Comparison of ENCODE assay signal across 1 cellular context in genomic region chr4:140373328-140374129, GRCh38.
TF ChIP-seq lines count a peak whose summit lies in the region.

SCOC (plus strand) TSS chr4:140373646; CDS start chr4:140379171, 5,525 bp downstream.

TF ChIP-seq in HepG2, 621 proteins besides CTCF, POLR2A, EP300 and RAD21 (continued from another document and continues in another):
- TF ChIP-seq GABPA (IDR thresholded peaks at IDR 0.05; ENCODE audit: low read depth, low read length): 0 out of 2 replicates have a peak, but pooled peaks have one; percentile 7
- TF ChIP-seq GABPA (CRISPR knock-in tag; IDR thresholded peaks at IDR 0.05; ENCODE audit: low read depth): peak; percentile 35; the same call in 1 of the 2 replicates
- TF ChIP-seq XRCC5 (optimal IDR thresholded peaks at IDR 0.05; ENCODE audit: low read length): peak; percentile 72
- TF ChIP-seq SRSF4 (IDR thresholded peaks at IDR 0.05; ENCODE audit: low read depth, low read length, poor library complexity, severe bottlenecking): no peak
- TF ChIP-seq ELF1 (CRISPR knock-in tag; IDR thresholded peaks at IDR 0.05): 0 out of 2 replicates have a peak, but pooled peaks have one; percentile 24
- TF ChIP-seq ZMYM4 (CRISPR knock-in tag; IDR thresholded peaks at IDR 0.05): peak; percentile 94
- TF ChIP-seq SRY (CRISPR knock-in tag; IDR thresholded peaks at IDR 0.05): peak; percentile 81; the same call in 1 of the 2 replicates
- peak; percentile 12; the same call in 1 of the 2 replicates for TF ChIP-seq PITX1 (CRISPR knock-in tag; IDR thresholded peaks at IDR 0.05)
- TF ChIP-seq GLMP (CRISPR knock-in tag; IDR thresholded peaks at IDR 0.05; ENCODE audit: borderline replicate concordance): no peak
- TF ChIP-seq KAT8 (CRISPR knock-in tag; IDR thresholded peaks at IDR 0.05): peak; percentile 88
- TF ChIP-seq MAF1 (CRISPR knock-in tag; IDR thresholded peaks at IDR 0.05; ENCODE audit: borderline replicate concordance): peak; percentile 74; the same call in 1 of the 2 replicates
- peak; percentile 47; the same call in 1 of the 2 replicates for TF ChIP-seq ZNF788 (CRISPR knock-in tag; IDR thresholded peaks at IDR 0.05; ENCODE audit: borderline replicate concordance)
- peak; percentile 49 for TF ChIP-seq U2AF1 (optimal IDR thresholded peaks at IDR 0.05; ENCODE audit: low read depth, low read length)
- peak; percentile 50 for TF ChIP-seq DBP (CRISPR knock-in tag; IDR thresholded peaks at IDR 0.05; ENCODE audit: not compliant biosample characterization)
- no peak for TF ChIP-seq IRF1 (CRISPR knock-in tag; IDR thresholded peaks at IDR 0.05; ENCODE audit: low read depth)
- 0 out of 2 replicates have a peak, but pooled peaks have one; percentile 30 for TF ChIP-seq NFIB (CRISPR knock-in tag; IDR thresholded peaks at IDR 0.05; ENCODE audit: borderline replicate concordance)
- TF ChIP-seq HNRNPL (IDR thresholded peaks at IDR 0.05; ENCODE audit: low read depth, low read length): 0 out of 2 replicates have a peak, but pooled peaks have one; percentile 40
- peak; percentile 41; the same call in 1 of the 2 replicates for TF ChIP-seq FOXK1 (CRISPR knock-in tag; IDR thresholded peaks at IDR 0.05; ENCODE audit: borderline replicate concordance, low read depth)
- TF ChIP-seq ERF (CRISPR knock-in tag; IDR thresholded peaks at IDR 0.05): peak; percentile 35; the same call in 1 of the 2 replicates
- no peak for TF ChIP-seq FOXK2 (IDR thresholded peaks at IDR 0.05)
- 0 out of 2 replicates have a peak, but pooled peaks have one; percentile 66 for TF ChIP-seq MTF2 (CRISPR knock-in tag; IDR thresholded peaks at IDR 0.05; ENCODE audit: borderline replicate concordance)
- TF ChIP-seq NFKB2 (CRISPR knock-in tag; IDR thresholded peaks at IDR 0.05; ENCODE audit: borderline replicate concordance): peak; percentile 77; the same call in 1 of the 2 replicates
- TF ChIP-seq ZHX2 (IDR thresholded peaks at IDR 0.05; ENCODE audit: low read depth): 0 out of 2 replicates have a peak, but pooled peaks have one; percentile 23
- peak; percentile 72; the same call in 1 of the 2 replicates for TF ChIP-seq ZHX2 (CRISPR knock-in tag; IDR thresholded peaks at IDR 0.05; ENCODE audit: borderline replicate concordance)
- TF ChIP-seq ZNF563 (CRISPR knock-in tag; IDR thresholded peaks at IDR 0.05): peak; percentile 63; the same call in 1 of the 2 replicates
- 0 out of 2 replicates have a peak, but pooled peaks have one; percentile 21 for TF ChIP-seq ARHGAP35 (CRISPR knock-in tag; IDR thresholded peaks at IDR 0.05; ENCODE audit: borderline replicate concordance)
- 0 out of 2 replicates have a peak, but pooled peaks have one; percentile 16 for TF ChIP-seq ONECUT2 (CRISPR knock-in tag; IDR thresholded peaks at IDR 0.05)
- peak; percentile 33; the same call in 1 of the 2 replicates for TF ChIP-seq CERS6 (CRISPR knock-in tag; IDR thresholded peaks at IDR 0.05)
- peak; percentile 65; the same call in 1 of the 2 replicates for TF ChIP-seq ZNF703 (CRISPR knock-in tag; IDR thresholded peaks at IDR 0.05; ENCODE audit: borderline replicate concordance)
- TF ChIP-seq NONO (IDR thresholded peaks at IDR 0.05): no peak
- TF ChIP-seq NONO (CRISPR knock-in tag; conservative IDR thresholded peaks at IDR 0.05): 0 out of 2 replicates have a peak, but pooled peaks have one; percentile 48
- peak; percentile 39; the same call in 1 of the 2 replicates for TF ChIP-seq ISL2 (CRISPR knock-in tag; IDR thresholded peaks at IDR 0.05)
- TF ChIP-seq NCOA2 (CRISPR knock-in tag; IDR thresholded peaks at IDR 0.05): peak; percentile 28; the same call in 1 of the 2 replicates
- TF ChIP-seq ZNF367 (CRISPR knock-in tag; IDR thresholded peaks at IDR 0.05; ENCODE audit: borderline replicate concordance): peak; percentile 46; the same call in 1 of the 2 replicates
- TF ChIP-seq ZBTB40 (IDR thresholded peaks at IDR 0.05): no peak
- TF ChIP-seq ZBTB40 (CRISPR knock-in tag; IDR thresholded peaks at IDR 0.05): peak; percentile 92
- TF ChIP-seq ZNF607 (CRISPR knock-in tag; IDR thresholded peaks at IDR 0.05; ENCODE audit: borderline replicate concordance): peak; percentile 74; the same call in 1 of the 2 replicates
- no peak for TF ChIP-seq GPBP1L1 (CRISPR knock-in tag; IDR thresholded peaks at IDR 0.05)
